ENCODE assay signal across 13 cellular contexts in genomic region chr22:36641902-36642640, GRCh38.
DNase-seq lines count a peak whose midpoint lies in the region; ATAC-seq and TF ChIP-seq lines count a peak whose summit lies in the region.
"Had no signal": no experiment of that assay in that cellular context is flagged by ENCODE, and none has a peak within 500 bp of the region (broad histone marks: within the 10 kb centered on the region; RNA-seq: fewer than 3 reads in every experiment).

No MANE protein-coding gene starts in this region.

- no peaks in the 10 kb centered on the region for H3K36me3 Mint-ChIP-seq in stimulated activated naive B cell treated with anti-CD40 and anti-IgM and Interleukin-4, amounts not matched to agents 10 μg/mL and 1 μg/mL and 100 μg/mL, for 72 hours
- H3K36me3 Mint-ChIP-seq: stimulated activated effector memory CD8-positive, alpha-beta T cell treated with anti-CD3 and anti-CD28 coated beads, Interleukin-12 subunit alpha, Interleukin-12 subunit beta, amount 100 ng/mL, for 72 hours had no signal

- H3K9me3 ChIP-seq in left lung (no peaks in the 10 kb centered on the region), spleen (no peaks in the 10 kb centered on the region)
- H3K9me3 ChIP-seq: neutrophil had no signal

- intact Hi-C loops in left lung (cut with DNase I) (no loop called here), spleen (cut with DNase I; ENCODE audit: low total_unique reads) (no loop called here)

- H3K4me1 Mint-ChIP-seq in stimulated activated naive B cell treated with anti-CD40 and anti-IgM and Interleukin-4, amounts not matched to agents 10 μg/mL and 1 μg/mL and 100 μg/mL, for 72 hours: peaks cover 0 to 3% of the 10 kb centered on the region in 2 donors
- H3K4me1 Mint-ChIP-seq: stimulated activated effector memory CD8-positive, alpha-beta T cell treated with anti-CD3 and anti-CD28 coated beads, Interleukin-12 subunit alpha, Interleukin-12 subunit beta, amount 100 ng/mL, for 72 hours had no signal

- H3K36me3 ChIP-seq in left lung (no peaks in the 10 kb centered on the region), spleen (no peaks in the 10 kb centered on the region)
- H3K36me3 ChIP-seq: neutrophil had no signal

- no peak overlapping the region for H3K4me3 Mint-ChIP-seq in stimulated activated naive B cell treated with anti-CD40 and anti-IgM and Interleukin-4, amounts not matched to agents 10 μg/mL and 1 μg/mL and 100 μg/mL, for 72 hours
- H3K4me3 Mint-ChIP-seq: stimulated activated effector memory CD8-positive, alpha-beta T cell treated with anti-CD3 and anti-CD28 coated beads, Interleukin-12 subunit alpha, Interleukin-12 subunit beta, amount 100 ng/mL, for 72 hours had no signal

- no peak overlapping the region for H3K27ac Mint-ChIP-seq in stimulated activated naive B cell treated with anti-CD40 and anti-IgM and Interleukin-4, amounts not matched to agents 10 μg/mL and 1 μg/mL and 100 μg/mL, for 72 hours
- H3K27ac Mint-ChIP-seq: stimulated activated effector memory CD8-positive, alpha-beta T cell treated with anti-CD3 and anti-CD28 coated beads, Interleukin-12 subunit alpha, Interleukin-12 subunit beta, amount 100 ng/mL, for 72 hours had no signal

- TF ChIP-seq POLR2A in spleen (IDR thresholded peaks at IDR 0.05): no peak

- peak; percentile 10 for DNase-seq in NCI-H2227 (lab: John Stamatoyannopoulos, UW; ENCODE audit: unreplicated experiment)
- no peak for DNase-seq in NCI-H2227 treated with DMSO at 0.1 percent for 48 hours (lab: John Stamatoyannopoulos, UW)
- DNase-seq in NCI-H446 (lab: John Stamatoyannopoulos, UW): peak; percentile 51 to 57
- DNase-seq in epithelial cell of prostate (ENCODE audit: low read depth, low spot score): peak; percentile 63
- DNase-seq in stimulated activated naive B cell treated with anti-CD40 and anti-IgM and Interleukin-4, amounts not matched to agents 10 μg/mL and 1 μg/mL and 100 μg/mL, for 72 hours: peak; percentile 44
- DNase-seq in left lung: no peak
- no peak for DNase-seq in spleen
- DNase-seq: amygdala; left colon; stimulated activated CD4-positive, alpha-beta T cell treated with anti-CD3 and anti-CD28 coated beads, Interleukin-15, amount 100 ng/mL, for 24 hours had no signal

- 47 to 61% (median 57%) methylated on average over 6 of the region's 6 CpGs for WGBS in spleen, 5 donors

- H3K4me1 ChIP-seq in left lung (no peaks in the 10 kb centered on the region), spleen (no peaks in the 10 kb centered on the region)

- peak; percentile 67 to 88 for ATAC-seq in stimulated activated naive B cell treated with anti-CD40 and anti-IgM and Interleukin-4, amounts not matched to agents 10 μg/mL and 1 μg/mL and 100 μg/mL, for 72 hours (replicated peaks)
- ATAC-seq in HG02571 (IDR thresholded peaks at IDR 0.05; ENCODE audit: unreplicated experiment) (no peak), left lung (no peak)
- ATAC-seq: left colon; stimulated activated effector memory CD8-positive, alpha-beta T cell treated with anti-CD3 and anti-CD28 coated beads, Interleukin-12 subunit alpha, Interleukin-12 subunit beta, amount 100 ng/mL, for 72 hours had no signal

- no peak for TF ChIP-seq CTCF in left lung (IDR thresholded peaks at IDR 0.05)
- TF ChIP-seq CTCF in spleen (IDR thresholded peaks at IDR 0.05 in 8 of 11, conservative IDR thresholded peaks at IDR 0.05 in 3 of 11): no peak

- H3K4me3 ChIP-seq in left lung (no peak overlapping the region), spleen (no peak overlapping the region)

- peaks cover 46 to 48% of the 10 kb centered on the region in 2 donors for H3K27me3 Mint-ChIP-seq in stimulated activated naive B cell treated with anti-CD40 and anti-IgM and Interleukin-4, amounts not matched to agents 10 μg/mL and 1 μg/mL and 100 μg/mL, for 72 hours

- H3K27me3 ChIP-seq in left lung (peaks cover 0 to 68% of the 10 kb centered on the region in 2 donors), spleen (replicated peaks in 1 of 7) (peaks cover 0 to 93% (median 10%) of the 10 kb centered on the region in 7 donors)

- H3K9me3 Mint-ChIP-seq in stimulated activated naive B cell treated with anti-CD40 and anti-IgM and Interleukin-4, amounts not matched to agents 10 μg/mL and 1 μg/mL and 100 μg/mL, for 72 hours: no peaks in the 10 kb centered on the region
- H3K9me3 Mint-ChIP-seq: stimulated activated effector memory CD8-positive, alpha-beta T cell treated with anti-CD3 and anti-CD28 coated beads, Interleukin-12 subunit alpha, Interleukin-12 subunit beta, amount 100 ng/mL, for 72 hours had no signal

- H3K27ac ChIP-seq in epithelial cell of prostate: peak overlapping the region; percentile 41
- H3K27ac ChIP-seq in left lung: no peak overlapping the region
- no peak overlapping the region for H3K27ac ChIP-seq in spleen
- H3K27ac ChIP-seq: neutrophil had no signal

Comparison
In these comparisons a context has a peak if more than half of its experiments do, and no peak if none do; other contexts are left out.
1. DNase-seq: peak in NCI-H2227 (single experiment), NCI-H446 (2 of 2), epithelial cell of prostate (single experiment) and stimulated activated naive B cell treated with anti-CD40 and anti-IgM and Interleukin-4, amounts not matched to agents 10 μg/mL and 1 μg/mL and 100 μg/mL, for 72 hours (single experiment); none in NCI-H2227 treated with DMSO at 0.1 percent for 48 hours (single experiment), left lung (0 of 2) and spleen (single experiment).
2. ATAC-seq: peak in stimulated activated naive B cell treated with anti-CD40 and anti-IgM and Interleukin-4, amounts not matched to agents 10 μg/mL and 1 μg/mL and 100 μg/mL, for 72 hours (2 of 2); none in HG02571 (single experiment) and left lung (single experiment).